ENCODE assay signal across 12 cellular contexts in genomic region chr22:27795053-27795452, GRCh38. TPM values are rescaled to one million over a fixed set of nuclear protein-coding genes. Genes with fewer than 3 reads are reported as not detected.
DNase-seq lines count a peak whose midpoint lies in the region; TF ChIP-seq lines count a peak whose summit lies in the region.
"Had no signal": no experiment of that assay in that cellular context is flagged by ENCODE, and none has a peak within 500 bp of the region (broad histone marks: within the 10 kb centered on the region; RNA-seq: fewer than 3 reads in every experiment).

No MANE protein-coding gene starts in this region.

- WGBS in GM23248 (ENCODE audit: low coverage in 1 of 2, low lambda C conversion rate in 2 of 2, missing lambda C conversion rate in 2 of 2), 2 experiments, result 31 to 63% methylated on average over 12 to 14 of the region's 14 CpGs
- no CpG with 5 or more reads among the region's 14 CpGs for WGBS in iPS DF 6.9 (ENCODE audit: insufficient coverage, insufficient read length)

- no peak overlapping the region for H2AFZ ChIP-seq in GM23248

- H3K27ac ChIP-seq in GM23248, result no peak overlapping the region
- no peak overlapping the region for H3K27ac ChIP-seq in iPS DF 6.9 (ENCODE audit: low read length)

- H3K9me3 Mint-ChIP-seq in brain (peaks cover 0 to 10% (median 2%) of the 10 kb centered on the region in 5 experiments), progenitor cell of endocrine pancreas (ENCODE audit: low read depth) (no peaks in the 10 kb centered on the region)
- H3K9me3 Mint-ChIP-seq: naive B cell had no signal

- H3K9ac ChIP-seq in GM23248, result peak overlapping the region; percentile 21

- peak overlapping the region; percentile 74 for H3K4me2 ChIP-seq in GM23248 (ENCODE audit: unreplicated experiment)

- H3K36me3 ChIP-seq in GM23248 (ENCODE audit: low read depth), result no peaks in the 10 kb centered on the region; the same call in 1 of the 2 replicates
- H3K36me3 ChIP-seq in iPS DF 6.9 (ENCODE audit: control insufficient read depth, insufficient read depth, low read length), result no peaks in the 10 kb centered on the region

- H3K27ac Mint-ChIP-seq in brain, result peak overlapping the region; percentile 88 to 100 (median 99)
- peak overlapping the region; percentile 24 for H3K27ac Mint-ChIP-seq in progenitor cell of endocrine pancreas

- H3K4me1 ChIP-seq in GM23248 (ENCODE audit: insufficient read depth) (peaks cover 37% of the 10 kb centered on the region), iPS DF 6.9 (ENCODE audit: control insufficient read depth, insufficient read depth, low read length) (peaks cover 24% of the 10 kb centered on the region)

- peaks cover 6% of the 10 kb centered on the region; the same call in 1 of the 2 replicates for H3F3A ChIP-seq in GM23248 (ENCODE audit: insufficient read depth)

- no peaks in the 10 kb centered on the region for H3K27me3 ChIP-seq in GM23248 (replicated peaks; ENCODE audit: insufficient read depth)
- H3K27me3 ChIP-seq in iPS DF 6.9 (ENCODE audit: control insufficient read depth, insufficient read depth, low read length), result peaks cover 43% of the 10 kb centered on the region

- peaks cover 4% of the 10 kb centered on the region; the same call in 1 of the 2 replicates for H4K20me1 ChIP-seq in GM23248 (ENCODE audit: insufficient read depth)

- H3K9me3 ChIP-seq in GM23248 (ENCODE audit: low read depth) (no peaks in the 10 kb centered on the region), iPS DF 6.9 (ENCODE audit: control insufficient read depth, insufficient read depth, low read length) (no peaks in the 10 kb centered on the region)

- H3K36me3 Mint-ChIP-seq in brain (peaks cover 19% of the 10 kb centered on the region), progenitor cell of endocrine pancreas (ENCODE audit: insufficient read depth) (peaks cover 4% of the 10 kb centered on the region)
- H3K36me3 Mint-ChIP-seq: naive B cell had no signal

- peak overlapping the region; percentile 63 for H3K4me3 ChIP-seq in GM23248
- 0 out of 2 replicates have a peak overlapping the region, but pooled peaks have one; percentile 2 for H3K4me3 ChIP-seq in iPS DF 6.9 (ENCODE audit: low read length)

- TF ChIP-seq CTCF in brain (conservative IDR thresholded peaks at IDR 0.05) (no peak), progenitor cell of endocrine pancreas (IDR thresholded peaks at IDR 0.05; ENCODE audit: unreplicated experiment) (no peak)

- DNase-seq in GM23248, result peak; percentile 35
- no peak for DNase-seq in iPS DF 6.9 (ENCODE audit: low read depth, low spot score)
- DNase-seq in progenitor cell of endocrine pancreas (ENCODE audit: low spot score, unreplicated experiment), result no peak
- no peak for DNase-seq in pons (ENCODE audit: low spot score)
- DNase-seq in GM19238 (ENCODE audit: insufficient read length, low spot score), result no peak
- DNase-seq in cerebellum (ENCODE audit: low spot score), result no peak
- no peak for DNase-seq in NCI-H446 treated with DMSO at 0.1 percent for 48 hours (lab: John Stamatoyannopoulos, UW)
- DNase-seq: AML-193, dermis blood vessel endothelial cell, naive B cell, NCI-H2029 had no signal

- H3K4me1 Mint-ChIP-seq in brain, result peaks cover 70% of the 10 kb centered on the region
- H3K4me1 Mint-ChIP-seq in progenitor cell of endocrine pancreas (ENCODE audit: low read depth), result peaks cover 34% of the 10 kb centered on the region
- H3K4me1 Mint-ChIP-seq: naive B cell had no signal

- H3K9me2 ChIP-seq in GM23248 (ENCODE audit: insufficient read depth), result no peaks in the 10 kb centered on the region

- peak overlapping the region; percentile 85 to 95 (median 94) for H3K4me3 Mint-ChIP-seq in brain
- H3K4me3 Mint-ChIP-seq in progenitor cell of endocrine pancreas (ENCODE audit: low read depth), result no peak overlapping the region

- H3K79me2 ChIP-seq in GM23248 (ENCODE audit: insufficient read depth), result peaks cover 100% of the 10 kb centered on the region

- in situ Hi-C loops in GM23248 (cut with MboI), result no loop called here

- H3K27me3 Mint-ChIP-seq in brain (peaks cover 17% of the 10 kb centered on the region), progenitor cell of endocrine pancreas (peaks cover 67% of the 10 kb centered on the region)

RNA-seq across cellular contexts. Expression of gene MN1, which starts 6.5 kb away (rescaled TPM):
- 24.8 and 25.9 TPM in 2 replicates for total RNA-seq in GM23248 (2014; rRNA removed; shearing (Covaris generic))
- polyA plus RNA-seq in GM23248 (2016; fragmentation: Nextera tagmentation; extraction: Ambion mirVana), result 4.2 and 4.4 TPM in 2 replicates
- polyA plus RNA-seq in brain (ENCODE audit: insufficient read depth, low read depth, low replicate concordance), result 1.7 TPM
- total RNA-seq in progenitor cell of endocrine pancreas, result 5.5 and 5.9 TPM in 2 replicates
- total RNA-seq in cerebellum, result 13.7 TPM
